In the genomic region with DNA sequence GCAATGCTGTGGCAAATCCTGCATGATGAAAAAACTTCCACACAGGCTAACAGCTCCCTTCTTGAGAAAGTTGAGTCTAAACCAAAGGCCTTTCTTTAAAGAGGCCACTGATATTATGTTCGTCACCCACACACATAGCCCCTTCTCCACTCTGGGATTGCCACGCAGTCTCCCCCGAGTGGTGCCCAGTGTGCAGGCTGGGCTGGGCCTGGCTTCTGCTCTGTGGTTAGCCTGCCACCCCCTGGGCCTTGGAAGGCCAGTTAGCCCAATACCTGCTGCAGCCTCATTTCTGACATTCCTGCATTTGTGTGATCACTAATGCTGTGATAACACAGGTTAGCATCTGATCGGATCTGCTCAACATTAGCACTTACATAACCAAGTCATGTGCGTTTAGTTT, we compare ENCODE assay signal across 32 cellular contexts. TPM values are rescaled to one million over a fixed set of nuclear protein-coding genes. Genes with fewer than 3 reads are reported as not detected.
"Had no signal": no experiment of that assay in that cellular context is flagged by ENCODE, and none has a peak within 500 bp of the region (broad histone marks: within the 10 kb centered on the region; RNA-seq: fewer than 3 reads in every experiment).

No MANE protein-coding gene starts in this region.

- H3K27ac ChIP-seq: breast epithelium, esophagus muscularis mucosa, neutrophil, sigmoid colon, stomach, thyroid gland, upper lobe of left lung, vagina had no signal

- H3K27me3 ChIP-seq: breast epithelium, neutrophil, sigmoid colon, stomach, thyroid gland, upper lobe of left lung, vagina had no signal

- H3K4me3 Mint-ChIP-seq: activated B cell treated with CpG ODN at 0.5 μM for 24 hours; activated CD4-positive, alpha-beta T cell treated with anti-CD3 and anti-CD28 coated beads for 36 hours; activated naive CD4-positive, alpha-beta T cell treated with anti-CD3 and anti-CD28 coated beads, Interleukin-2, amount 10 ng/mL, durations not matched to agents 7 days and 5 days; activated naive CD8-positive, alpha-beta T cell treated with anti-CD3 and anti-CD28 coated beads, Interleukin-2, amount 10 ng/mL, durations not matched to agents 7 days and 5 days; central memory CD8-positive, alpha-beta T cell; nephron; stimulated activated naive B cell treated with anti-CD40 and anti-IgM and Interleukin-4, amounts not matched to agents 10 μg/mL and 1 μg/mL and 100 μg/mL, for 72 hours; T-helper 17 cell had no signal

- H3K4me1 ChIP-seq: breast epithelium, esophagus muscularis mucosa, sigmoid colon, stomach, thyroid gland, upper lobe of left lung, vagina had no signal

- H3K4me3 ChIP-seq: breast epithelium, esophagus muscularis mucosa, sigmoid colon, stomach, thyroid gland, upper lobe of left lung, vagina had no signal

- H3K9me3 Mint-ChIP-seq: activated B cell treated with CpG ODN at 0.5 μM for 24 hours; activated naive CD4-positive, alpha-beta T cell treated with anti-CD3 and anti-CD28 coated beads, Interleukin-2, amount 10 ng/mL, durations not matched to agents 7 days and 5 days; activated naive CD8-positive, alpha-beta T cell treated with anti-CD3 and anti-CD28 coated beads, Interleukin-2, amount 10 ng/mL, durations not matched to agents 7 days and 5 days; central memory CD8-positive, alpha-beta T cell; nephron; stimulated activated naive B cell treated with anti-CD40 and anti-IgM and Interleukin-4, amounts not matched to agents 10 μg/mL and 1 μg/mL and 100 μg/mL, for 72 hours had no signal

- FAIRE-seq: astrocyte, colon, islet of Langerhans, small intestine had no signal

- ATAC-seq: activated CD4-positive, alpha-beta T cell treated with anti-CD3 and anti-CD28 coated beads for 36 hours; left ventricle myocardium superior; stimulated activated naive B cell treated with anti-CD40 and anti-IgM and Interleukin-4, amounts not matched to agents 10 μg/mL and 1 μg/mL and 100 μg/mL, for 72 hours; T-helper 17 cell had no signal

- H3K9me3 ChIP-seq: breast epithelium, esophagus muscularis mucosa, neutrophil, sigmoid colon, stomach, thyroid gland, upper lobe of left lung, vagina had no signal

- H3K36me3 ChIP-seq: breast epithelium, esophagus muscularis mucosa, neutrophil, sigmoid colon, stomach, thyroid gland, upper lobe of left lung, vagina had no signal

- H3K27ac Mint-ChIP-seq: activated B cell treated with CpG ODN at 0.5 μM for 24 hours; activated CD4-positive, alpha-beta T cell treated with anti-CD3 and anti-CD28 coated beads for 36 hours; activated naive CD4-positive, alpha-beta T cell treated with anti-CD3 and anti-CD28 coated beads, Interleukin-2, amount 10 ng/mL, durations not matched to agents 7 days and 5 days; activated naive CD8-positive, alpha-beta T cell treated with anti-CD3 and anti-CD28 coated beads, Interleukin-2, amount 10 ng/mL, durations not matched to agents 7 days and 5 days; nephron; stimulated activated naive B cell treated with anti-CD40 and anti-IgM and Interleukin-4, amounts not matched to agents 10 μg/mL and 1 μg/mL and 100 μg/mL, for 72 hours; T-helper 17 cell had no signal

- H3K4me1 Mint-ChIP-seq: activated B cell treated with CpG ODN at 0.5 μM for 24 hours; activated CD4-positive, alpha-beta T cell treated with anti-CD3 and anti-CD28 coated beads for 36 hours; activated naive CD4-positive, alpha-beta T cell treated with anti-CD3 and anti-CD28 coated beads, Interleukin-2, amount 10 ng/mL, durations not matched to agents 7 days and 5 days; activated naive CD8-positive, alpha-beta T cell treated with anti-CD3 and anti-CD28 coated beads, Interleukin-2, amount 10 ng/mL, durations not matched to agents 7 days and 5 days; central memory CD8-positive, alpha-beta T cell; nephron; stimulated activated naive B cell treated with anti-CD40 and anti-IgM and Interleukin-4, amounts not matched to agents 10 μg/mL and 1 μg/mL and 100 μg/mL, for 72 hours; T-helper 17 cell had no signal

- H3K27me3 Mint-ChIP-seq: activated naive CD4-positive, alpha-beta T cell treated with anti-CD3 and anti-CD28 coated beads, Interleukin-2, amount 10 ng/mL, durations not matched to agents 7 days and 5 days; activated naive CD8-positive, alpha-beta T cell treated with anti-CD3 and anti-CD28 coated beads, Interleukin-2, amount 10 ng/mL, durations not matched to agents 7 days and 5 days had no signal

- H3K36me3 Mint-ChIP-seq: activated naive CD4-positive, alpha-beta T cell treated with anti-CD3 and anti-CD28 coated beads, Interleukin-2, amount 10 ng/mL, durations not matched to agents 7 days and 5 days; activated naive CD8-positive, alpha-beta T cell treated with anti-CD3 and anti-CD28 coated beads, Interleukin-2, amount 10 ng/mL, durations not matched to agents 7 days and 5 days; stimulated activated naive B cell treated with anti-CD40 and anti-IgM and Interleukin-4, amounts not matched to agents 10 μg/mL and 1 μg/mL and 100 μg/mL, for 72 hours had no signal

- DNase-seq: activated B cell treated with CpG ODN at 0.5 μM for 24 hours; activated CD4-positive, alpha-beta T cell treated with anti-CD3 and anti-CD28 coated beads for 36 hours; activated CD4-positive, alpha-beta T cell treated with anti-CD3 and anti-CD28 coated beads, Interleukin-2, amount 50 U/mL, for 4 hours; activated effector memory CD4-positive, alpha-beta T cell treated with Interleukin-2 at 50 U/mL for 16 hours; activated naive CD4-positive, alpha-beta T cell treated with anti-CD3 and anti-CD28 coated beads, Interleukin-2, amount 10 ng/mL, durations not matched to agents 7 days and 5 days; activated naive CD8-positive, alpha-beta T cell treated with anti-CD3 and anti-CD28 coated beads, Interleukin-2, amount 10 ng/mL, durations not matched to agents 7 days and 5 days; dermis blood vessel endothelial cell; effector CD4-positive, alpha-beta T cell; foreskin melanocyte; left ventricle myocardium superior; sigmoid colon; small intestine; stimulated activated CD4-positive, alpha-beta T cell treated with anti-CD3 and anti-CD28 coated beads, Interleukin-15, amount 100 ng/mL, for 24 hours; stimulated activated CD4-positive, alpha-beta T cell treated with anti-CD3 and anti-CD28 coated beads, Interleukin-2, amount 100 ng/mL, for 24 hours; stimulated activated naive B cell treated with anti-CD40 and anti-IgM and Interleukin-4, amounts not matched to agents 10 μg/mL and 1 μg/mL and 100 μg/mL, for 72 hours; stomach; T-helper 17 cell; T1000; thyroid gland; upper lobe of left lung had no signal

RNA-seq across cellular contexts. Expression of a gene that starts 44.8 kb away (rescaled TPM):
- total RNA-seq: activated B cell treated with CpG ODN at 0.5 μM for 24 hours, lung microvascular endothelial cell had no signal

RNA-seq across cellular contexts. Expression of a gene that starts 47.2 kb away (rescaled TPM):
- total RNA-seq: left ventricle myocardium superior, lung microvascular endothelial cell, osteocyte, posterior vena cava had no signal
